Comparison of ENCODE assay signal across 8 cellular contexts in the genomic region with DNA sequence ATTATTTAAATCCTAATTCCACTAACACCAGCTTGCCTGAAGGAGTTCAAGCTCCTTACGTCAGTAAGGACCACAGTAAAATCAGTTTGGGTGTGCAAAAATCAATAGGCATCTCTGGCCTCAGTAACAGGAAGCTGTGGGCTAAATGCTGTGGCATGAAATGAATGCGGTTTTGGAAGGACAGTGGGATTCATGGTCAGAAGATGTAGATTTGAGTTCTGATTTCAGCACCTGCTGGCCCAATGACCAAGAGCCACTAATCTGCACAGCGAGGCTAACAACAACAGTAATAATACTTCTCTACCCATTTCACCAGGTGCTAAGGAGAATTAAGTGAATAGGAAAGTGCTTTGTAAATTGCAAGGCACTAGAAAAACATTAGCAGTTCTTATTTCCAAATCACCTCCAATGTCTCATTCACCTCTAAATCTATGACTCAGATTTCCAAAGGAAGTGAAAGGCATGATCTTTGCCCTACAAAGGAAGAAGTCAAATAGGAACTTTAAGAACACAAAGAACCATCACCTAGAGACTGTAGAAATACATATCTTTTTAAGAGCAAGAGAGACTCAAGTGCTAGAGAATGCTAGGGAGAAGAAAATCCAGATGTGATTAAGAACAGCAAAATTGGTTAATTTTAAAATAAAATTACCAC.
DNase-seq lines count a peak whose midpoint lies in the region; ATAC-seq and TF ChIP-seq lines count a peak whose summit lies in the region.
"Had no signal": no experiment of that assay in that cellular context is flagged by ENCODE, and none has a peak within 500 bp of the region (broad histone marks: within the 10 kb centered on the region; RNA-seq: fewer than 3 reads in every experiment).

No MANE protein-coding gene starts in this region.

- POLR2A ChIA-PET in activated CD8-positive, alpha-beta T cell treated with anti-CD3 and anti-CD28 coated beads for 36 hours (lab: Charles Lee) = interaction anchor here (0.9 to 2.4 kb wide), 2 partner anchors 11 to 21 kb away, joined by 3 to 7 read pairs; no protein-coding TSS in a partner anchor
- POLR2A ChIA-PET in naive thymus-derived CD4-positive, alpha-beta T cell (lab: Charles Lee) = interaction anchor here (1.1 to 1.3 kb wide), 3 partner anchors 10 to 156 kb away, joined by 3 read pairs; no protein-coding TSS in a partner anchor

- no peaks in the 10 kb centered on the region for H3K9me3 Mint-ChIP-seq in activated CD8-positive, alpha-beta T cell treated with anti-CD3 and anti-CD28 coated beads for 36 hours
- H3K9me3 Mint-ChIP-seq in naive thymus-derived CD4-positive, alpha-beta T cell = no peaks in the 10 kb centered on the region
- no peaks in the 10 kb centered on the region for H3K9me3 Mint-ChIP-seq in osteocyte (ENCODE audit: unreplicated experiment)

- peak; percentile 57 for ATAC-seq in activated CD8-positive, alpha-beta T cell treated with anti-CD3 and anti-CD28 coated beads for 36 hours
- peak; percentile 59 for ATAC-seq in naive thymus-derived CD4-positive, alpha-beta T cell

- H3K36me3 Mint-ChIP-seq in activated CD8-positive, alpha-beta T cell treated with anti-CD3 and anti-CD28 coated beads for 36 hours (ENCODE audit: low read depth) = peaks cover 49% of the 10 kb centered on the region
- peaks cover 6 to 46% (median 39%) of the 10 kb centered on the region in 5 donors for H3K36me3 Mint-ChIP-seq in naive thymus-derived CD4-positive, alpha-beta T cell
- H3K36me3 Mint-ChIP-seq in osteocyte (ENCODE audit: unreplicated experiment) = no peaks in the 10 kb centered on the region

- CTCF ChIA-PET in activated CD8-positive, alpha-beta T cell treated with anti-CD3 and anti-CD28 coated beads for 36 hours (lab: Charles Lee) = interaction anchor here (0.8 to 6.3 kb wide), 10 partner anchors 11 to 173 kb away, joined by 3 to 45 read pairs (median 6); no protein-coding TSS in a partner anchor
- CTCF ChIA-PET in naive thymus-derived CD4-positive, alpha-beta T cell (lab: Charles Lee) = interaction anchor here (0.8 to 1.9 kb wide), 4 partner anchors 14 to 295 kb away, joined by 3 to 8 read pairs (median 4); no protein-coding TSS in a partner anchor

- no peaks in the 10 kb centered on the region for H3K27me3 Mint-ChIP-seq in activated CD8-positive, alpha-beta T cell treated with anti-CD3 and anti-CD28 coated beads for 36 hours
- H3K27me3 Mint-ChIP-seq in naive thymus-derived CD4-positive, alpha-beta T cell = no peaks in the 10 kb centered on the region
- no peaks in the 10 kb centered on the region for H3K27me3 Mint-ChIP-seq in osteocyte (ENCODE audit: unreplicated experiment)

- no peak for TF ChIP-seq CTCF in activated CD8-positive, alpha-beta T cell treated with anti-CD3 and anti-CD28 coated beads for 36 hours (IDR thresholded peaks at IDR 0.05)
- no peak for TF ChIP-seq CTCF in osteocyte (IDR thresholded peaks at IDR 0.05)

- H3K27ac Mint-ChIP-seq in activated CD8-positive, alpha-beta T cell treated with anti-CD3 and anti-CD28 coated beads for 36 hours = peak overlapping the region; percentile 88
- H3K27ac Mint-ChIP-seq in naive thymus-derived CD4-positive, alpha-beta T cell = peak overlapping the region; percentile 28 to 96 (median 86)
- H3K27ac Mint-ChIP-seq in osteocyte (ENCODE audit: unreplicated experiment) = no peak overlapping the region

- peaks cover 60 to 68% of the 10 kb centered on the region in 2 donors for H3K4me1 ChIP-seq in naive thymus-derived CD4-positive, alpha-beta T cell (ENCODE audit: control insufficient read depth in 2 of 2, insufficient read depth in 2 of 2, low read length in 2 of 2)

- intact Hi-C loops in activated CD8-positive, alpha-beta T cell treated with anti-CD3 and anti-CD28 coated beads for 36 hours (cut with micrococcal nuclease) = no loop called here
- intact Hi-C loops in naive thymus-derived CD4-positive, alpha-beta T cell (cut with micrococcal nuclease) = loop anchor here in 1 of 2 donors (1.0 kb wide), 2 partner anchors 8 kb away; no protein-coding TSS in a partner anchor

- H3K4me3 Mint-ChIP-seq in activated CD8-positive, alpha-beta T cell treated with anti-CD3 and anti-CD28 coated beads for 36 hours = peak overlapping the region; percentile 26
- H3K4me3 Mint-ChIP-seq in naive thymus-derived CD4-positive, alpha-beta T cell = peak overlapping the region in 9 of 10 donors; percentile 12 to 70 (median 35)
- no peak overlapping the region for H3K4me3 Mint-ChIP-seq in osteocyte (ENCODE audit: unreplicated experiment)

- peaks cover 88% of the 10 kb centered on the region for H3K4me1 Mint-ChIP-seq in activated CD8-positive, alpha-beta T cell treated with anti-CD3 and anti-CD28 coated beads for 36 hours (ENCODE audit: low read depth)
- peaks cover 65 to 99% (median 95%) of the 10 kb centered on the region in 7 donors for H3K4me1 Mint-ChIP-seq in naive thymus-derived CD4-positive, alpha-beta T cell
- peaks cover 14% of the 10 kb centered on the region for H3K4me1 Mint-ChIP-seq in osteocyte (ENCODE audit: unreplicated experiment)

- H3K4me3 ChIP-seq in naive thymus-derived CD4-positive, alpha-beta T cell (ENCODE audit: low read length) = no peak overlapping the region

- no peaks in the 10 kb centered on the region for H3K9me3 ChIP-seq in naive thymus-derived CD4-positive, alpha-beta T cell (ENCODE audit: control insufficient read depth in 2 of 3, low read length in 3 of 3)

- DNase-seq in EH (ENCODE audit: low read depth) = peak; percentile 27
- peak; percentile 84 for DNase-seq in HT1080 (ENCODE audit: low read depth)
- DNase-seq in activated CD8-positive, alpha-beta T cell treated with anti-CD3 and anti-CD28 coated beads for 36 hours = no peak
- DNase-seq in naive thymus-derived CD4-positive, alpha-beta T cell = no peak
- no peak for DNase-seq in osteocyte (ENCODE audit: extremely low spot score, unreplicated experiment)
- no peak for DNase-seq in NCI-H526 treated with DMSO at 0.1 percent for 48 hours (lab: John Stamatoyannopoulos, UW)
- no peak for DNase-seq in Kasumi-1 (lab: John Stamatoyannopoulos, UW)
- DNase-seq: NCI-H446 treated with DMSO at 0.1 percent for 48 hours had no signal

- H3K36me3 ChIP-seq in naive thymus-derived CD4-positive, alpha-beta T cell (ENCODE audit: control insufficient read depth in 2 of 3, insufficient read depth in 3 of 3, low read length in 3 of 3) = peaks cover 7 to 27% (median 12%) of the 10 kb centered on the region in 3 experiments

- H3K27ac ChIP-seq in naive thymus-derived CD4-positive, alpha-beta T cell (ENCODE audit: low read depth, low read length) = peak overlapping the region; percentile 12

- no peaks in the 10 kb centered on the region for H3K27me3 ChIP-seq in naive thymus-derived CD4-positive, alpha-beta T cell (ENCODE audit: control insufficient read depth in 2 of 2, insufficient read depth in 2 of 2, low read length in 2 of 2)

Comparison
In these comparisons a context has a peak if more than half of its experiments do, and no peak if none do; other contexts are left out.
1. DNase-seq: peak in EH (single experiment) and HT1080 (single experiment); none in activated CD8-positive, alpha-beta T cell treated with anti-CD3 and anti-CD28 coated beads for 36 hours (single experiment), naive thymus-derived CD4-positive, alpha-beta T cell (0 of 9), osteocyte (single experiment), NCI-H526 treated with DMSO at 0.1 percent for 48 hours (single experiment) and Kasumi-1 (0 of 2).